ENCODE assay signal across 12 cellular contexts in genomic region chr2:88838165-88838635, GRCh38.
A peak's percentile ranks its signal among the peaks of the same experiment; 100 is the strongest.
DNase-seq lines count a peak whose midpoint lies in the region; ATAC-seq and TF ChIP-seq lines count a peak whose summit lies in the region.
"Had no signal": no experiment of that assay in that cellular context is flagged by ENCODE, and none has a peak within 500 bp of the region (broad histone marks: within the 10 kb centered on the region; RNA-seq: fewer than 3 reads in every experiment).

No MANE protein-coding gene starts in this region.

- no peaks in the 10 kb centered on the region for H3K36me3 Mint-ChIP-seq in naive thymus-derived CD4-positive, alpha-beta T cell

- no peaks in the 10 kb centered on the region for H3K27me3 ChIP-seq in naive thymus-derived CD4-positive, alpha-beta T cell (ENCODE audit: control insufficient read depth in 2 of 2, insufficient read depth in 2 of 2, low read length in 2 of 2)
- H3K27me3 ChIP-seq: brain microvascular endothelial cell, SJSA1 had no signal

- CTCF ChIA-PET in naive thymus-derived CD4-positive, alpha-beta T cell (lab: Charles Lee), result no interaction called here

- no peaks in the 10 kb centered on the region for H3K4me1 ChIP-seq in naive thymus-derived CD4-positive, alpha-beta T cell (ENCODE audit: control insufficient read depth in 2 of 2, insufficient read depth in 2 of 2, low read length in 2 of 2)
- H3K4me1 ChIP-seq: SJSA1 had no signal

- H3K27ac ChIP-seq in naive thymus-derived CD4-positive, alpha-beta T cell (ENCODE audit: low read depth, low read length), result no peak overlapping the region
- H3K27ac ChIP-seq: brain microvascular endothelial cell, SJSA1 had no signal

- no peak for DNase-seq in naive thymus-derived CD4-positive, alpha-beta T cell
- no peak for DNase-seq in activated CD8-positive, alpha-beta memory T cell treated with anti-CD3 and anti-CD28 coated beads, Interleukin-2, amount 50 U/mL, for 48 hours
- DNase-seq in NAMALWA (ENCODE audit: low spot score), result no peak
- no peak for DNase-seq in cortex of kidney (lab: John Stamatoyannopoulos, UW)
- DNase-seq: brain microvascular endothelial cell, EL, NCI-H2081 had no signal

- no peaks in the 10 kb centered on the region for H3K9me3 ChIP-seq in naive thymus-derived CD4-positive, alpha-beta T cell (ENCODE audit: control insufficient read depth in 2 of 3, low read length in 3 of 3)
- H3K9me3 ChIP-seq: SJSA1 had no signal

- TF ChIP-seq POLR2A in GM18951 (IDR thresholded peaks at IDR 0.05; ENCODE audit: extremely low read depth, insufficient read depth, insufficient read length), result peak; percentile 58

- H3K4me1 Mint-ChIP-seq in naive thymus-derived CD4-positive, alpha-beta T cell, result peaks cover 0 to 8% (median 4%) of the 10 kb centered on the region in 7 donors

- H3K27ac Mint-ChIP-seq in naive thymus-derived CD4-positive, alpha-beta T cell, result no peak overlapping the region

- POLR2A ChIA-PET in naive thymus-derived CD4-positive, alpha-beta T cell (lab: Charles Lee), result no interaction called here

- H3K9me3 Mint-ChIP-seq in naive thymus-derived CD4-positive, alpha-beta T cell, result no peaks in the 10 kb centered on the region

- ATAC-seq in GM21717 (IDR thresholded peaks at IDR 0.05; ENCODE audit: unreplicated experiment), result peak; percentile 50
- peak; percentile 83 for ATAC-seq in HG03378 (IDR thresholded peaks at IDR 0.05; ENCODE audit: unreplicated experiment)
- ATAC-seq in naive thymus-derived CD4-positive, alpha-beta T cell, result peak; percentile 47

- H3K4me3 ChIP-seq in naive thymus-derived CD4-positive, alpha-beta T cell (ENCODE audit: low read length), result no peak overlapping the region
- H3K4me3 ChIP-seq: SJSA1, smooth muscle cell had no signal

- H3K27me3 Mint-ChIP-seq in naive thymus-derived CD4-positive, alpha-beta T cell, result peaks cover 0 to 6% (median 0%) of the 10 kb centered on the region in 5 donors

- no peak overlapping the region for H3K4me3 Mint-ChIP-seq in naive thymus-derived CD4-positive, alpha-beta T cell

- H3K36me3 ChIP-seq in naive thymus-derived CD4-positive, alpha-beta T cell (ENCODE audit: control insufficient read depth in 2 of 3, insufficient read depth in 3 of 3, low read length in 3 of 3), result no peaks in the 10 kb centered on the region
- H3K36me3 ChIP-seq: brain microvascular endothelial cell, SJSA1 had no signal

- intact Hi-C loops in naive thymus-derived CD4-positive, alpha-beta T cell (cut with micrococcal nuclease), result no loop called here

- in situ Hi-C loops in GM18951 (cut with MboI; ENCODE audit: low sequenced_read_pairs, unreplicated experiment), result loop anchor here (10.0 to 25.0 kb wide), 3 partner anchors 93 to 1024 kb away; no protein-coding TSS in a partner anchor
